18 cellular contexts compared by ENCODE assay signal in the genomic region with DNA sequence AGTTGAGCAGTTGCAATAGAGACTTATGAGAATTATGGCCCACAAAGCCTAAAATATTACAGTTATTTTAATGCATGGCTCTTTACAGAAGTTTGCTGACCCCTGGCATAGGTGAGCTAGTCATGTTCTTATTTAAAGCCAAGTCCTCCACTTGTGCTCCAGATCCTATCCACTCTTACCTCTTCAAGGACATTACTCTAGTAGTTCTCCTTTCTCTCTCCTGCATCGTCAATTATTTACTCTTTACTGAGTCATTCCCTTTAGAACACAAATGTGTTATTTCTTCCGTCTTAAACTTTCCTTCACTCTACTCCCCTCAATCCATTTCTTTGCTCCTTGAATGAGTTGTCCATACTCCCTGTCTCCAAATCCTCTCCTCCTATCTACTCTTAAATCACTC. TPM values are rescaled to one million over a fixed set of nuclear protein-coding genes. Genes with fewer than 3 reads are reported as not detected.
A peak's percentile ranks its signal among the peaks of the same experiment; 100 is the strongest.
DNase-seq lines count a peak whose midpoint lies in the region; ATAC-seq and TF ChIP-seq lines count a peak whose summit lies in the region.
"Had no signal": no experiment of that assay in that cellular context is flagged by ENCODE, and none has a peak within 500 bp of the region (broad histone marks: within the 10 kb centered on the region; RNA-seq: fewer than 3 reads in every experiment).

No MANE protein-coding gene starts in this region.

- intact Hi-C loops in ascending aorta (cut with DNase I) = no loop called here
- intact Hi-C loops in upper lobe of right lung (cut with DNase I) = no loop called here

- TF ChIP-seq CTCF in ascending aorta (IDR thresholded peaks at IDR 0.05) = no peak
- TF ChIP-seq CTCF in lung (IDR thresholded peaks at IDR 0.05; ENCODE audit: control extremely low read depth, extremely low read depth) = no peak
- TF ChIP-seq CTCF in upper lobe of right lung (IDR thresholded peaks at IDR 0.05) = no peak

- no peaks in the 10 kb centered on the region for H3K27me3 ChIP-seq in ascending aorta
- H3K27me3 ChIP-seq in lung (ENCODE audit: control insufficient read depth, insufficient read depth) = no peaks in the 10 kb centered on the region
- H3K27me3 ChIP-seq in upper lobe of right lung = no peaks in the 10 kb centered on the region
- H3K27me3 ChIP-seq: BLaER1 had no signal

- DNase-seq in ascending aorta (ENCODE audit: low spot score in 2 of 2) = no peak
- DNase-seq in kidney glomerular epithelial cell (lab: John Stamatoyannopoulos, UW) = peak; percentile 33
- no peak for DNase-seq in lung (ENCODE audit: low spot score)
- no peak for DNase-seq in upper lobe of right lung
- no peak for DNase-seq in NCI-H146 (lab: John Stamatoyannopoulos, UW)
- no peak for DNase-seq in amniotic stem cell (lab: John Stamatoyannopoulos, UW)
- no peak for DNase-seq in activated CD4-positive, alpha-beta T cell treated with anti-CD3 and anti-CD28 coated beads for 4 hours
- DNase-seq in CD1c-positive myeloid dendritic cell (ENCODE audit: extremely low spot score) = no peak
- DNase-seq: Calu3; CD4-positive, alpha-beta memory T cell; COR-L47; DMS53; DMS79 treated with DMSO at 0.1 percent for 48 hours; GF-D8; H9 had no signal

- H3K36me3 ChIP-seq in ascending aorta = no peaks in the 10 kb centered on the region
- H3K36me3 ChIP-seq in lung (ENCODE audit: control insufficient read depth in 2 of 2, insufficient read depth in 2 of 2, low read length in 2 of 2) = peaks cover 0 to 3% of the 10 kb centered on the region in 2 donors
- no peaks in the 10 kb centered on the region for H3K36me3 ChIP-seq in upper lobe of right lung
- H3K36me3 ChIP-seq: BLaER1 had no signal

- ATAC-seq in lung (ENCODE audit: insufficient read depth, low FRiP score) (peak; percentile 45), upper lobe of right lung (peak; percentile 21)
- ATAC-seq: GM23338, HCT116 had no signal

- H3K4me3 ChIP-seq in ascending aorta (no peak overlapping the region), lung (no peak overlapping the region), upper lobe of right lung (no peak overlapping the region)
- H3K4me3 ChIP-seq: BLaER1, GM23338 had no signal

- H3K27ac ChIP-seq in ascending aorta = peak overlapping the region; percentile 82 to 84
- no peak overlapping the region for H3K27ac ChIP-seq in lung (ENCODE audit: low read depth in 1 of 2, low read length in 1 of 2)
- no peak overlapping the region for H3K27ac ChIP-seq in upper lobe of right lung
- H3K27ac ChIP-seq: BLaER1 had no signal

- H3K4me1 ChIP-seq in ascending aorta (peaks cover 20 to 47% of the 10 kb centered on the region in 2 donors), lung (ENCODE audit: control insufficient read depth in 2 of 2, insufficient read depth in 2 of 2, low read length in 2 of 2) (peaks cover 0 to 11% of the 10 kb centered on the region in 2 donors), upper lobe of right lung (peaks cover 34% of the 10 kb centered on the region)

- H3K9me3 ChIP-seq in ascending aorta (no peaks in the 10 kb centered on the region), lung (ENCODE audit: control insufficient read depth in 2 of 2, insufficient read depth in 1 of 2, low read length in 1 of 2) (no peaks in the 10 kb centered on the region), upper lobe of right lung (no peaks in the 10 kb centered on the region)
- H3K9me3 ChIP-seq: BLaER1 had no signal

- 71 to 90% methylated on average over 2 of the region's 2 CpGs for WGBS in lung, 2 donors

RNA-seq across cellular contexts. Expression of a gene that starts 20.6 kb away (rescaled TPM):
- total RNA-seq in ascending aorta = 16.7 TPM
- 1 to 10 TPM; 5.8 to 6.4 TPM for total RNA-seq in lung
- polyA plus RNA-seq in lung = 10 to 100 TPM in 1 of 2 donors, 1 to 10 TPM in 1; 3.9 to 23.1 TPM
- total RNA-seq in upper lobe of right lung = 6.0 TPM

Comparison
In these comparisons a context has a peak if more than half of its experiments do, and no peak if none do; other contexts are left out.
1. H3K27ac ChIP-seq: peak in ascending aorta (2 of 2); none in lung (0 of 2) and upper lobe of right lung (single experiment).